Comparison of ENCODE assay signal across 21 cellular contexts in genomic region chr13:46885018-46885417, GRCh38. TPM values are rescaled to one million over a fixed set of nuclear protein-coding genes. Genes with fewer than 3 reads are reported as not detected.
"Had no signal": no experiment of that assay in that cellular context is flagged by ENCODE, and none has a peak within 500 bp of the region (broad histone marks: within the 10 kb centered on the region; RNA-seq: fewer than 3 reads in every experiment).

No MANE protein-coding gene starts in this region.

- H2AFZ ChIP-seq: hepatocyte, parathyroid adenoma had no signal

- H3K27ac Mint-ChIP-seq: activated naive CD4-positive, alpha-beta T cell treated with anti-CD3 and anti-CD28 coated beads for 36 hours; activated T-helper 2 cell treated with anti-CD3 and anti-CD28 coated beads, Interferon-gamma antibody, Interleukin-2, Interleukin-4, amounts not matched to agents 10 μg/mL and 5 μg/mL and 100 μg/mL, durations not matched to agents 14 hours and 24 hours and 36 hours; endodermal cell; memory B cell; naive thymus-derived CD8-positive, alpha-beta T cell; stimulated activated naive B cell treated with anti-CD40 and anti-IgM and Interleukin-4, amounts not matched to agents 10 μg/mL and 1 μg/mL and 100 μg/mL, for 72 hours had no signal

- ATAC-seq: mucosa of descending colon; naive thymus-derived CD8-positive, alpha-beta T cell; stimulated activated naive B cell treated with anti-CD40 and anti-IgM and Interleukin-4, amounts not matched to agents 10 μg/mL and 1 μg/mL and 100 μg/mL, for 72 hours had no signal

- H3K36me3 Mint-ChIP-seq: memory B cell; stimulated activated naive B cell treated with anti-CD40 and anti-IgM and Interleukin-4, amounts not matched to agents 10 μg/mL and 1 μg/mL and 100 μg/mL, for 72 hours had no signal

- H3K36me3 ChIP-seq: left ventricle myocardium inferior, tibial nerve had no signal

- H3K4me3 ChIP-seq: ascending aorta, dorsolateral prefrontal cortex, hepatocyte, left ventricle myocardium inferior, mucosa of descending colon, tibial nerve had no signal

- H3K79me2 ChIP-seq: hepatocyte, parathyroid adenoma had no signal

- H3K27me3 ChIP-seq: ascending aorta, tibial nerve had no signal

- DNase-seq: activated CD4-positive, alpha-beta T cell treated with anti-CD3 and anti-CD28 coated beads for 1 hour; activated CD4-positive, alpha-beta T cell treated with anti-CD3 and anti-CD28 coated beads, Interleukin-2, amount 50 U/mL, for 48 hours; activated naive CD4-positive, alpha-beta T cell treated with anti-CD3 and anti-CD28 coated beads for 36 hours; activated T-cell treated with anti-CD3 and anti-CD28 coated beads, Interleukin-2, amount 50 U/mL, for 1 hour; dorsolateral prefrontal cortex; endodermal cell; erythroblast; islet precursor cell; left ventricle myocardium inferior; mucosa of descending colon; naive thymus-derived CD8-positive, alpha-beta T cell; stimulated activated CD4-positive, alpha-beta T cell treated with anti-CD3 and anti-CD28 coated beads, Interleukin-2, amount 100 ng/mL, for 48 hours; stimulated activated naive B cell treated with anti-CD40 and anti-IgM and Interleukin-4, amounts not matched to agents 10 μg/mL and 1 μg/mL and 100 μg/mL, for 72 hours; T1000 had no signal

- H3K9me3 Mint-ChIP-seq: activated naive CD4-positive, alpha-beta T cell treated with anti-CD3 and anti-CD28 coated beads for 36 hours; activated T-helper 2 cell treated with anti-CD3 and anti-CD28 coated beads, Interferon-gamma antibody, Interleukin-2, Interleukin-4, amounts not matched to agents 10 μg/mL and 5 μg/mL and 100 μg/mL, durations not matched to agents 14 hours and 24 hours and 36 hours; endodermal cell; stimulated activated naive B cell treated with anti-CD40 and anti-IgM and Interleukin-4, amounts not matched to agents 10 μg/mL and 1 μg/mL and 100 μg/mL, for 72 hours had no signal

- H3K4me3 Mint-ChIP-seq: activated naive CD4-positive, alpha-beta T cell treated with anti-CD3 and anti-CD28 coated beads for 36 hours; endodermal cell; memory B cell; stimulated activated naive B cell treated with anti-CD40 and anti-IgM and Interleukin-4, amounts not matched to agents 10 μg/mL and 1 μg/mL and 100 μg/mL, for 72 hours had no signal

- H3K27ac ChIP-seq: ascending aorta, dorsolateral prefrontal cortex, hepatocyte, left ventricle myocardium inferior, parathyroid adenoma, tibial nerve had no signal

- H3K4me1 Mint-ChIP-seq: endodermal cell; memory B cell; naive thymus-derived CD8-positive, alpha-beta T cell; stimulated activated naive B cell treated with anti-CD40 and anti-IgM and Interleukin-4, amounts not matched to agents 10 μg/mL and 1 μg/mL and 100 μg/mL, for 72 hours had no signal

- H3K9ac ChIP-seq: parathyroid adenoma had no signal

- H3K4me2 ChIP-seq: hepatocyte had no signal

- H3K4me1 ChIP-seq: ascending aorta, left ventricle myocardium inferior, parathyroid adenoma, tibial nerve had no signal

- H3K9me3 ChIP-seq: ascending aorta, left ventricle myocardium inferior, mucosa of descending colon, tibial nerve had no signal

RNA-seq across cellular contexts. Expression of gene HTR2A, which starts 11.8 kb away (rescaled TPM):
- total RNA-seq: activated naive CD4-positive, alpha-beta T cell treated with anti-CD3 and anti-CD28 coated beads for 36 hours; activated T-helper 2 cell treated with anti-CD3 and anti-CD28 coated beads, Interferon-gamma antibody, Interleukin-2, Interleukin-4, amounts not matched to agents 10 μg/mL and 5 μg/mL and 100 μg/mL, durations not matched to agents 14 hours and 24 hours and 36 hours; ascending aorta; endodermal cell; glomerular endothelial cell; naive thymus-derived CD8-positive, alpha-beta T cell had no signal
- polyA plus RNA-seq: hepatocyte; naive thymus-derived CD8-positive, alpha-beta T cell had no signal
